In the genomic region with DNA sequence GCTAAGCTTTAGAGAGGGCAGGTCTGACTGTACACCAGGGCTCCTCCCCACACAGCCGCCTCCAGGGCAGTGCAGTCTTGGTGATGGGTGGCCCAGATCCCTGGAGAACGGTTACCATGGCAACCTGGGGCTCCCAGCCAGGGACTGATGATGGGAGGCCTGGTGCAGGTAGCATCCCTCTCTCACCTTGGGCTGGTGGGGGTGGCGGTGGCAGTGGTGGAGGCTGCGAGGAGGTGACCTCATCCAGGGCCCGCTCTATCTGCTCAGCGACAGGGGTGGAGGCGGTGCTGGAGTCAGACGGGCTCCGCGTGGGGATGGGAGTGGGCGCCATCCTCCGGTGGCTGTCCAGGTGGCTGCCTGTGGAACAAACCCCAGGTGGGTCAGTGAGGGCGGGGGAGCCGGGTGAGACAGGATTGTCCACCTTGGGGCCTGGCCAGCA, we compare ENCODE assay signal across 1 cellular context.
TF ChIP-seq lines count a peak whose summit lies in the region.

No MANE protein-coding gene starts in this region.

TF ChIP-seq in GM12878, 131 proteins besides CTCF, POLR2A, EP300 and RAD21:
- TF ChIP-seq ETV6 (conservative IDR thresholded peaks at IDR 0.05 in 1 of 2, IDR thresholded peaks at IDR 0.05 in 1 of 2; ENCODE audit: borderline replicate concordance in 1 of 2, low read depth in 1 of 2), result no peak
- no peak for TF ChIP-seq E4F1 (IDR thresholded peaks at IDR 0.05; ENCODE audit: borderline replicate concordance, partially characterized antibody)
- TF ChIP-seq BMI1 (IDR thresholded peaks at IDR 0.05; ENCODE audit: borderline replicate concordance), result peak; percentile 46; the same call in 1 of the 2 replicates
